ENCODE assay signal across 9 cellular contexts in genomic region chr12:30796891-30797371, GRCh38. TPM values are rescaled to one million over a fixed set of nuclear protein-coding genes. Genes with fewer than 3 reads are reported as not detected.
DNase-seq lines count a peak whose midpoint lies in the region; ATAC-seq and TF ChIP-seq lines count a peak whose summit lies in the region.
"Had no signal": no experiment of that assay in that cellular context is flagged by ENCODE, and none has a peak within 500 bp of the region (broad histone marks: within the 10 kb centered on the region; RNA-seq: fewer than 3 reads in every experiment).

No MANE protein-coding gene starts in this region.

- ATAC-seq in psoas muscle (peak in 1 of 4 donors; percentile 20), GM19035 (IDR thresholded peaks at IDR 0.05; ENCODE audit: unreplicated experiment) (no peak), GM18511 (IDR thresholded peaks at IDR 0.05; ENCODE audit: unreplicated experiment) (no peak)

- no peaks in the 10 kb centered on the region for H3K9me2 ChIP-seq in Karpas-422 (replicated peaks; ENCODE audit: insufficient read depth, low read length)

- H3K36me3 ChIP-seq in psoas muscle (ENCODE audit: insufficient read depth in 1 of 2, low read depth in 1 of 2) (no peaks in the 10 kb centered on the region), Karpas-422 (ENCODE audit: insufficient read depth, low read length) (no peaks in the 10 kb centered on the region)

- H3K27ac ChIP-seq in psoas muscle: peak overlapping the region; percentile 80
- no peak overlapping the region for H3K27ac ChIP-seq in Karpas-422 (ENCODE audit: low read length)
- H3K27ac ChIP-seq: C4-2B had no signal

- H2AFZ ChIP-seq in Karpas-422 (ENCODE audit: low read length): no peak overlapping the region

- TF ChIP-seq CTCF in fibroblast of mammary gland (conservative IDR thresholded peaks at IDR 0.05; ENCODE audit: control insufficient read depth, insufficient read depth, low read depth, low read length): no peak
- TF ChIP-seq CTCF in psoas muscle (IDR thresholded peaks at IDR 0.05): no peak

- no peak overlapping the region for H3K9ac ChIP-seq in Karpas-422 (ENCODE audit: low read length)

- no peaks in the 10 kb centered on the region for H3K9me3 ChIP-seq in psoas muscle
- H3K9me3 ChIP-seq in Karpas-422 (ENCODE audit: low read length): no peaks in the 10 kb centered on the region

- H3K27me3 ChIP-seq in psoas muscle (ENCODE audit: insufficient read depth in 3 of 3, low read length in 2 of 3) (no peaks in the 10 kb centered on the region), Karpas-422 (ENCODE audit: low read length) (no peaks in the 10 kb centered on the region)

- H3K4me1 ChIP-seq in psoas muscle (peaks cover 10% of the 10 kb centered on the region), Karpas-422 (ENCODE audit: low read length) (no peaks in the 10 kb centered on the region)

- intact Hi-C loops in psoas muscle (cut with DNase I): loop anchor here (1.0 to 5.0 kb wide), 2 partner anchors 43 to 1015 kb away; partner anchors contain the start of genes CAPRIN2 (in 1 of the 2) and TMTC1 (in 1 of the 2)

- H3K79me2 ChIP-seq in Karpas-422 (ENCODE audit: low read length): no peaks in the 10 kb centered on the region

- H3K4me3 ChIP-seq in fibroblast of mammary gland (ENCODE audit: control insufficient read depth, low read depth, low read length) (peak overlapping the region; percentile 60), psoas muscle (peak overlapping the region; percentile 88), Karpas-422 (ENCODE audit: low read length) (no peak overlapping the region)

- H3K4me2 ChIP-seq in Karpas-422 (ENCODE audit: low read depth, low read length, poor library complexity, severe bottlenecking): no peak overlapping the region

- no peaks in the 10 kb centered on the region for H4K20me1 ChIP-seq in Karpas-422 (ENCODE audit: insufficient read depth, low read depth, low read length)

- DNase-seq in NCI-H345 (lab: John Stamatoyannopoulos, UW) (peak; percentile 5), NCI-H345 treated with DMSO at 0.1 percent for 48 hours (lab: John Stamatoyannopoulos, UW; ENCODE audit: unreplicated experiment) (no peak), SW 1271 (lab: John Stamatoyannopoulos, UW) (peak; percentile 32 to 62), fibroblast of mammary gland (ENCODE audit: low read depth) (peak; percentile 55), psoas muscle (no peak), Karpas-422 (no peak)

- 10 to 15% (median 11%) methylated on average over 22 of the region's 22 CpGs for WGBS in psoas muscle, 3 donors

RNA-seq across cellular contexts. Expression of gene CAPRIN2, which starts 42.2 kb away (rescaled TPM):
- total RNA-seq in psoas muscle: 10 to 100 TPM in 3 of 4 donors, 1 to 10 TPM in 1; 9.0 to 17.7 (median 14.2) TPM
- 10 to 100 TPM in 2 of 3 donors, 1 to 10 TPM in 1; 4.9 to 11.1 (median 10.4) TPM for polyA plus RNA-seq in psoas muscle
- 24.9 and 39.8 TPM in 2 replicates for total RNA-seq in Karpas-422 (2014; rRNA removed; shearing (Covaris generic); ENCODE audit: low replicate concordance)

Comparison
In these comparisons a context has a peak if more than half of its experiments do, and no peak if none do; other contexts are left out.
1. DNase-seq: peak in NCI-H345 (single experiment), SW 1271 (2 of 2) and fibroblast of mammary gland (single experiment); none in NCI-H345 treated with DMSO at 0.1 percent for 48 hours (single experiment), psoas muscle (0 of 2) and Karpas-422 (single experiment).